ENCODE assay signal across 8 cellular contexts in genomic region chrX:68685722-68686683, GRCh38. TPM values are rescaled to one million over a fixed set of nuclear protein-coding genes. Genes with fewer than 3 reads are reported as not detected.
DNase-seq lines count a peak whose midpoint lies in the region; ATAC-seq and TF ChIP-seq lines count a peak whose summit lies in the region.

No MANE protein-coding gene starts in this region.

- H3K27ac ChIP-seq in testis: no peak overlapping the region

- H3K4me1 ChIP-seq in testis: no peaks in the 10 kb centered on the region

- TF ChIP-seq POLR2A in testis (IDR thresholded peaks at IDR 0.05): no peak

- TF ChIP-seq CTCF in astrocyte of the cerebellum (IDR thresholded peaks at IDR 0.05; ENCODE audit: low read depth, low read length, missing control alignments): no peak
- TF ChIP-seq CTCF in testis (IDR thresholded peaks at IDR 0.05): no peak

- in situ Hi-C loops in astrocyte of the cerebellum (cut with HindIII; ENCODE audit: low sequenced_read_pairs): no loop called here

- H3K9me3 ChIP-seq in MG63 (no peaks in the 10 kb centered on the region), testis (no peaks in the 10 kb centered on the region)

- 26 to 48% methylated on average over 5 to 8 of the region's 50 CpGs for WGBS in testis, 2 donors

- H3K36me3 ChIP-seq in MG63 (no peaks in the 10 kb centered on the region), testis (ENCODE audit: low read depth, missing control alignments) (no peaks in the 10 kb centered on the region)

- intact Hi-C loops in testis (cut with DNase I; ENCODE audit: low total_unique reads): no loop called here

- DNase-seq in EH (ENCODE audit: low read depth) (peak; percentile 67), MG63 (peak; percentile 43), astrocyte of the cerebellum (ENCODE audit: low read depth) (no peak), islet precursor cell (peak; percentile 79), testis (no peak), NCI-H2171 (lab: John Stamatoyannopoulos, UW) (no peak)

- H3K4me3 ChIP-seq in MG63 (peak overlapping the region; percentile 23), astrocyte of the cerebellum (ENCODE audit: low read depth, low read length) (peak overlapping the region; percentile 28), testis (peak overlapping the region; percentile 4 to 41)

- H3K27me3 ChIP-seq in MG63: no peaks in the 10 kb centered on the region
- H3K27me3 ChIP-seq in testis: no peaks in the 10 kb centered on the region

- ATAC-seq in GM18502 (IDR thresholded peaks at IDR 0.05; ENCODE audit: poor library complexity, unreplicated experiment) (no peak), HG02973 (IDR thresholded peaks at IDR 0.05; ENCODE audit: unreplicated experiment) (no peak)

RNA-seq across cellular contexts. Expression of gene STARD8, which starts 38.5 kb away (rescaled TPM):
- total RNA-seq in MG63 (2014; rRNA removed; shearing (Covaris generic); ENCODE audit: low replicate concordance): 1.4 and 2.8 TPM in 2 replicates
- total RNA-seq in testis: 1 to 10 TPM; 2.3 to 4.0 TPM
- 3.1 TPM for polyA plus RNA-seq in testis (ENCODE audit: insufficient read depth, low read depth, low replicate concordance)

Comparison
In these comparisons a context has a peak if more than half of its experiments do, and no peak if none do; other contexts are left out.
1. DNase-seq: peak in EH (single experiment), MG63 (single experiment) and islet precursor cell (single experiment); none in astrocyte of the cerebellum (single experiment), testis (single experiment) and NCI-H2171 (single experiment).
2. Peak in every context shown above with its lines, with median percentiles within 50 percentile points of each other: H3K4me3 ChIP-seq.